Comparison of ENCODE assay signal across 1 cellular context in the genomic region with DNA sequence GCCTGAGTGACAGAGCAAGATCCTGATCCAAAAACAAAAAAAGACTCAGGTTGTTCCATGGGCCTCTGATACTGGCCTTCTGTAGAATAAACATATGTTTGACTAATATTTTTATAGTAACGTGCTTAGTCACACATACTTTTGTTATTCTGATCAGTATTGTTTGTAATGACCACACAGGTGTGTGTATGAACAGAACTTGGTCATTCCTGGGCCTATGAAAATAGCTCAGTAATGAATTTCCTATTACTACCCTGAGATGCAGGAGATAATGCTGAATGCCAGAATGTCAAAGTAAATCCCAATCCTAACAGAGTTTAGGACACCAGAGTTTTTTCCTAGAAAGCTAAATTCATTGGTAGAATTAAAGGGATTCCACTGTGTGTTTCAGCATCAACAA.
TF ChIP-seq lines count a peak whose summit lies in the region.

No MANE protein-coding gene starts in this region.

TF ChIP-seq in SK-N-SH, 30 proteins besides CTCF, POLR2A, EP300 and RAD21 (continued from another document):
- no peak for TF ChIP-seq FOXM1 (IDR thresholded peaks at IDR 0.05; ENCODE audit: low read depth)
- no peak for TF ChIP-seq PBX3 (IDR thresholded peaks at IDR 0.05)
- no peak for TF ChIP-seq EZH2phosphoT487 (IDR thresholded peaks at IDR 0.05; ENCODE audit: borderline replicate concordance, low read depth)
- no peak for TF ChIP-seq RXRA (IDR thresholded peaks at IDR 0.05; ENCODE audit: borderline replicate concordance, low read depth)
- TF ChIP-seq, protein P1, sequence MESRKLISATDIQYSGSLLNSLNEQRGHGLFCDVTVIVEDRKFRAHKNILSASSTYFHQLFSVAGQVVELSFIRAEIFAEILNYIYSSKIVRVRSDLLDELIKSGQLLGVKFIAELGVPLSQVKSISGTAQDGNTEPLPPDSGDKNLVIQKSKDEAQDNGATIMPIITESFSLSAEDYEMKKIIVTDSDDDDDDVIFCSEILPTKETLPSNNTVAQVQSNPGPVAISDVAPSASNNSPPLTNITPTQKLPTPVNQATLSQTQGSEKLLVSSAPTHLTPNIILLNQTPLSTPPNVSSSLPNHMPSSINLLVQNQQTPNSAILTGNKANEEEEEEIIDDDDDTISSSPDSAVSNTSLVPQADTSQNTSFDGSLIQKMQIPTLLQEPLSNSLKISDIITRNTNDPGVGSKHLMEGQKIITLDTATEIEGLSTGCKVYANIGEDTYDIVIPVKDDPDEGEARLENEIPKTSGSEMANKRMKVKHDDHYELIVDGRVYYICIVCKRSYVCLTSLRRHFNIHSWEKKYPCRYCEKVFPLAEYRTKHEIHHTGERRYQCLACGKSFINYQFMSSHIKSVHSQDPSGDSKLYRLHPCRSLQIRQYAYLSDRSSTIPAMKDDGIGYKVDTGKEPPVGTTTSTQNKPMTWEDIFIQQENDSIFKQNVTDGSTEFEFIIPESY (IDR thresholded peaks at IDR 0.05; ENCODE audit: borderline replicate concordance, low read depth): no peak
- TF ChIP-seq FOSL2 (IDR thresholded peaks at IDR 0.05; ENCODE audit: borderline replicate concordance, low read depth): no peak
- no peak for TF ChIP-seq RFX5 (IDR thresholded peaks at IDR 0.05; ENCODE audit: low read length)
TF ChIP-seq in SK-N-SH: peak in this region for 0.
